In the genomic region with DNA sequence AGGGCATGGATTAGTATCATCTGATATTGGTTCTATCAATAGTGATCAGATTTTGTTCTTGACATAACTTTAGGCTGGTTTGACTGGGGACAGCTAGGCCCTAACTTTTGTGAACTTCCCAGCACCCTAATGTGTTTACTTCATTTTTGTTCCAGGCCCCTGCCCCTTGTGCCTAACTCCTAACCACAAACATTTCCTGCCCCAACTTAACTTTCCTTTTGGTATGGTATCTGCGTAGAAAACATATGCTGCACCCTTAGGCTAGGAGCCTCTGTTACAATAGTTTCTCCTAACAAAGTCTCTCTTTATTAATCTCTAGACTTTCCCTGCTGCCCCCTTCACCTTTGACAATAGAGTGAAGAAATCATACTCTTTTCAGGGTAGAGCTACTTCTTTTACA, we compare ENCODE assay signal across 11 cellular contexts. TPM values are rescaled to one million over a fixed set of nuclear protein-coding genes. Genes with fewer than 3 reads are reported as not detected.
A peak's percentile ranks its signal among the peaks of the same experiment; 100 is the strongest.
DNase-seq lines count a peak whose midpoint lies in the region; ATAC-seq, FAIRE-seq and TF ChIP-seq lines count a peak whose summit lies in the region.
"Had no signal": no experiment of that assay in that cellular context is flagged by ENCODE, and none has a peak within 500 bp of the region (broad histone marks: within the 10 kb centered on the region; RNA-seq: fewer than 3 reads in every experiment).

No MANE protein-coding gene starts in this region.

- no peak overlapping the region for H2AFZ ChIP-seq in neural progenitor cell (replicated peaks)

- H3K4me1 Mint-ChIP-seq in brain (peaks cover 47% of the 10 kb centered on the region), neural progenitor cell (peaks cover 9% of the 10 kb centered on the region), glutamatergic neuron (ENCODE audit: low read depth, unreplicated experiment) (peaks cover 10% of the 10 kb centered on the region)

- TF ChIP-seq CTCF in brain (conservative IDR thresholded peaks at IDR 0.05) = no peak
- no peak for TF ChIP-seq CTCF in neural progenitor cell (IDR thresholded peaks at IDR 0.05)
- TF ChIP-seq CTCF in glutamatergic neuron (IDR thresholded peaks at IDR 0.05; ENCODE audit: partially characterized antibody, unreplicated experiment) = no peak

- H3K9ac ChIP-seq in neural progenitor cell = no peak overlapping the region

- peak overlapping the region in 2 of 5 experiments; percentile 5 to 45 for H3K27ac Mint-ChIP-seq in brain
- H3K27ac Mint-ChIP-seq in neural progenitor cell = no peak overlapping the region
- H3K27ac Mint-ChIP-seq in glutamatergic neuron (ENCODE audit: unreplicated experiment) = no peak overlapping the region

- H3K4me3 Mint-ChIP-seq in brain = peak overlapping the region; percentile 25 to 84 (median 52)
- H3K4me3 Mint-ChIP-seq in neural progenitor cell = peak overlapping the region; percentile 10
- no peak overlapping the region for H3K4me3 Mint-ChIP-seq in glutamatergic neuron (ENCODE audit: unreplicated experiment)

- H3K36me3 ChIP-seq in neural progenitor cell = peaks cover 3% of the 10 kb centered on the region
- no peaks in the 10 kb centered on the region for H3K36me3 ChIP-seq in small intestine (ENCODE audit: control insufficient read depth in 2 of 2, insufficient read depth in 2 of 2, low read length in 2 of 2)

- no peaks in the 10 kb centered on the region for H4K20me1 ChIP-seq in neural progenitor cell (ENCODE audit: low read depth)

- H3K27me3 ChIP-seq in neural progenitor cell (no peaks in the 10 kb centered on the region), small intestine (ENCODE audit: control insufficient read depth in 2 of 2, insufficient read depth in 2 of 2, low read length in 2 of 2) (no peaks in the 10 kb centered on the region)

- peaks cover 15% of the 10 kb centered on the region for H3K27me3 Mint-ChIP-seq in brain
- H3K27me3 Mint-ChIP-seq in neural progenitor cell (ENCODE audit: insufficient read depth, low read depth) = no peaks in the 10 kb centered on the region
- H3K27me3 Mint-ChIP-seq in glutamatergic neuron (ENCODE audit: unreplicated experiment) = no peaks in the 10 kb centered on the region

- DNase-seq in GDM1 (lab: John Stamatoyannopoulos, UW) = peak; percentile 29
- peak; percentile 4 for DNase-seq in MV-4-11 (lab: John Stamatoyannopoulos, UW)
- no peak for DNase-seq in neural progenitor cell (ENCODE audit: low spot score)
- DNase-seq in glutamatergic neuron = no peak
- no peak for DNase-seq in small intestine
- DNase-seq: NCI-H1048, NCI-H526 treated with DMSO at 0.1 percent for 48 hours, SHP77 treated with DMSO at 0.1 percent for 48 hours had no signal

- no peak overlapping the region for H3K27ac ChIP-seq in neural progenitor cell
- no peak overlapping the region for H3K27ac ChIP-seq in small intestine (ENCODE audit: low read depth in 1 of 2, low read length in 1 of 2)

- H3K9me3 ChIP-seq in neural progenitor cell (ENCODE audit: low read depth) = no peaks in the 10 kb centered on the region
- H3K9me3 ChIP-seq in small intestine (ENCODE audit: control insufficient read depth, low read depth) = no peaks in the 10 kb centered on the region

- no peak overlapping the region for H3K4me3 ChIP-seq in neural progenitor cell
- no peak overlapping the region for H3K4me3 ChIP-seq in small intestine (ENCODE audit: low read depth in 1 of 2, low read length in 2 of 2)

- peaks cover 10% of the 10 kb centered on the region for H3K4me1 ChIP-seq in neural progenitor cell
- peaks cover 0 to 3% of the 10 kb centered on the region in 2 donors for H3K4me1 ChIP-seq in small intestine (ENCODE audit: control insufficient read depth in 2 of 2, insufficient read depth in 1 of 2, low read depth in 1 of 2, low read length in 1 of 2)

- H3K4me2 ChIP-seq in neural progenitor cell = no peak overlapping the region

- H3F3A ChIP-seq in neural progenitor cell (ENCODE audit: low read depth) = no peaks in the 10 kb centered on the region

- H3K36me3 Mint-ChIP-seq in brain = peaks cover 8% of the 10 kb centered on the region
- H3K36me3 Mint-ChIP-seq in neural progenitor cell = no peaks in the 10 kb centered on the region
- H3K36me3 Mint-ChIP-seq in glutamatergic neuron (ENCODE audit: unreplicated experiment) = no peaks in the 10 kb centered on the region

- H3K79me2 ChIP-seq in neural progenitor cell (ENCODE audit: low read depth) = peaks cover 61% of the 10 kb centered on the region

- H3K9me3 Mint-ChIP-seq in brain = no peaks in the 10 kb centered on the region
- no peaks in the 10 kb centered on the region for H3K9me3 Mint-ChIP-seq in neural progenitor cell
- no peaks in the 10 kb centered on the region for H3K9me3 Mint-ChIP-seq in glutamatergic neuron (ENCODE audit: unreplicated experiment)

- no peak for ATAC-seq in HG03565 (IDR thresholded peaks at IDR 0.05; ENCODE audit: unreplicated experiment)

- FAIRE-seq in small intestine (lab: Jason Lieb, UNC) = no peak
- FAIRE-seq: keratinocyte had no signal

- WGBS in small intestine, 3 donors = 72 to 86% (median 85%) methylated on average over 1 of the region's 1 CpG

RNA-seq across cellular contexts. Expression of a gene that starts 2.5 kb away (rescaled TPM):
- polyA plus RNA-seq in brain (ENCODE audit: insufficient read depth, low read depth, low replicate concordance) (4.9 TPM), small intestine (10 to 100 TPM in 2 of 3 donors, 1 to 10 TPM in 1; 7.2 to 20.5 (median 11.6) TPM)
- total RNA-seq in neural progenitor cell (ENCODE audit: low replicate concordance) (8.9 and 10.2 TPM in 2 replicates), glutamatergic neuron (ENCODE audit: unreplicated experiment) (7.9 TPM)

RNA-seq across cellular contexts. Expression of a gene that starts 2.5 kb away (rescaled TPM):
- polyA plus RNA-seq in brain (ENCODE audit: insufficient read depth, low read depth, low replicate concordance) (12.0 TPM), small intestine (10 to 100 TPM; 15.7 to 26.8 (median 22.8) TPM)
- total RNA-seq in neural progenitor cell (ENCODE audit: low replicate concordance) (32.4 and 39.0 TPM in 2 replicates), glutamatergic neuron (ENCODE audit: unreplicated experiment) (20.6 TPM)

RNA-seq across cellular contexts. Expression of a gene that starts 30.0 kb away (rescaled TPM):
- polyA plus RNA-seq in brain (ENCODE audit: insufficient read depth, low read depth, low replicate concordance) = 0.54 TPM
- 0.28 and 1.5 TPM in 2 replicates for total RNA-seq in neural progenitor cell (ENCODE audit: low replicate concordance)
- total RNA-seq in glutamatergic neuron (ENCODE audit: unreplicated experiment) = 1.6 TPM
- 10 to 100 TPM; 12.4 to 61.3 (median 38.0) TPM for polyA plus RNA-seq in small intestine

RNA-seq across cellular contexts. Expression of a gene that starts 42.8 kb away (rescaled TPM):
- polyA plus RNA-seq in brain (ENCODE audit: insufficient read depth, low read depth, low replicate concordance) (0.36 TPM), small intestine (10 to 100 TPM in 2 of 3 donors, 1 to 10 TPM in 1; 2.0 to 16.2 (median 13.4) TPM)
- total RNA-seq in neural progenitor cell (ENCODE audit: low replicate concordance) (0.36 and 0.40 TPM in 2 replicates), glutamatergic neuron (ENCODE audit: unreplicated experiment) (2.1 TPM)

Comparison
In these comparisons a context has a peak if more than half of its experiments do, and no peak if none do; other contexts are left out.
1. DNase-seq: peak in GDM1 (single experiment) and MV-4-11 (single experiment); none in neural progenitor cell (single experiment), glutamatergic neuron (single experiment) and small intestine (single experiment).